22 cellular contexts compared by ENCODE assay signal in the genomic region with DNA sequence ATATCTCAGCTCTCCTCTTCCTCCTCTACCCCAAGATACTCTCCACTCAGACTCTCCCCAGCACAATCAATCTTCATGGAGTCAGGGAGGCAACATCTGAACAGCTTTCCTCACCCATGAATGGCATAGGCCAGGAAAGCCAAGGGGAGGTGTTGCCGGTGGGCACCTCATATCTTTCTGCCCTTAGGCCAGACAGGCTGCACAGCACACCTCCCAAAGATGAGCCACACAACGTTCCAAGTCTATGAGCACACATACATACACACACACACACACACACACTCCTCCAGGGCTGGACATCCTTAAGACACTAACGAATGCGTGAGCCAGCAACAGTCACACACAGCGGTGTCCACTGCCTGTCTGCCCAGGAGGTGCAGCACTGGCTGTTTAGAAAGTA. TPM values are rescaled to one million over a fixed set of nuclear protein-coding genes. Genes with fewer than 3 reads are reported as not detected.
"Had no signal": no experiment of that assay in that cellular context is flagged by ENCODE, and none has a peak within 500 bp of the region (broad histone marks: within the 10 kb centered on the region; RNA-seq: fewer than 3 reads in every experiment).

No MANE protein-coding gene starts in this region.

- H3K9me3 Mint-ChIP-seq: dendritic cell treated with granulocyte-macrophage colony-stimulating factor and Interleukin-4, amounts not matched to agents 40 ng/mL and 50 ng/mL, for 4 days; endodermal cell; nephron; stimulated activated naive B cell treated with anti-CD40 and anti-IgM and Interleukin-4, amounts not matched to agents 10 μg/mL and 1 μg/mL and 100 μg/mL, for 72 hours; stimulated activated naive CD8-positive, alpha-beta T cell treated with anti-CD3 and anti-CD28 coated beads, Interleukin-15, amount 100 ng/mL, for 72 hours had no signal

- H3K27me3 ChIP-seq: hepatocyte, right lobe of liver, spleen, uterus had no signal

- FAIRE-seq: endothelial cell of umbilical vein had no signal

- H3K4me1 ChIP-seq: right lobe of liver, spleen, uterus had no signal

- H3K4me3 ChIP-seq: hepatocyte, psoas muscle, right lobe of liver, spleen, uterus had no signal

- H3K4me1 Mint-ChIP-seq: naive B cell; nephron; stimulated activated naive B cell treated with anti-CD40 and anti-IgM and Interleukin-4, amounts not matched to agents 10 μg/mL and 1 μg/mL and 100 μg/mL, for 72 hours; stimulated activated naive CD8-positive, alpha-beta T cell treated with anti-CD3 and anti-CD28 coated beads, Interleukin-15, amount 100 ng/mL, for 72 hours had no signal

- H3K27ac ChIP-seq: hepatocyte, psoas muscle, right lobe of liver, spleen, uterus had no signal

- H3K9me3 ChIP-seq: psoas muscle, right lobe of liver, spleen, uterus had no signal

- H3K36me3 ChIP-seq: right lobe of liver, spleen, uterus had no signal

- DNase-seq: effector CD4-positive, alpha-beta T cell; endodermal cell; erythroblast; foreskin melanocyte; mesendoderm; naive B cell; psoas muscle; retina; right lobe of liver; spleen; stimulated activated CD4-positive, alpha-beta T cell treated with anti-CD3 and anti-CD28 coated beads, Interleukin-15, amount 100 ng/mL, for 24 hours; stimulated activated CD4-positive, alpha-beta T cell treated with anti-CD3 and anti-CD28 coated beads, Interleukin-1b, Interleukin-23, amount 100 ng/mL, for 48 hours; stimulated activated CD4-positive, alpha-beta T cell treated with anti-CD3 and anti-CD28 coated beads, Interleukin-4, amount 100 ng/mL, for 4 hours; stimulated activated naive B cell treated with anti-CD40 and anti-IgM and Interleukin-4, amounts not matched to agents 10 μg/mL and 1 μg/mL and 100 μg/mL, for 72 hours; stimulated activated naive CD8-positive, alpha-beta T cell treated with anti-CD3 and anti-CD28 coated beads, Interleukin-15, amount 100 ng/mL, for 72 hours; trophoblast cell; uterus had no signal

- H3K4me3 Mint-ChIP-seq: dendritic cell treated with granulocyte-macrophage colony-stimulating factor and Interleukin-4, amounts not matched to agents 40 ng/mL and 50 ng/mL, for 4 days; endodermal cell; naive B cell; nephron; stimulated activated naive B cell treated with anti-CD40 and anti-IgM and Interleukin-4, amounts not matched to agents 10 μg/mL and 1 μg/mL and 100 μg/mL, for 72 hours; stimulated activated naive CD8-positive, alpha-beta T cell treated with anti-CD3 and anti-CD28 coated beads, Interleukin-15, amount 100 ng/mL, for 72 hours had no signal

- H2AFZ ChIP-seq: hepatocyte had no signal

- H3K27me3 Mint-ChIP-seq: dendritic cell treated with granulocyte-macrophage colony-stimulating factor and Interleukin-4, amounts not matched to agents 40 ng/mL and 50 ng/mL, for 4 days had no signal

- H3K27ac Mint-ChIP-seq: dendritic cell treated with granulocyte-macrophage colony-stimulating factor and Interleukin-4, amounts not matched to agents 40 ng/mL and 50 ng/mL, for 4 days; endodermal cell; naive B cell; nephron; stimulated activated naive B cell treated with anti-CD40 and anti-IgM and Interleukin-4, amounts not matched to agents 10 μg/mL and 1 μg/mL and 100 μg/mL, for 72 hours; stimulated activated naive CD8-positive, alpha-beta T cell treated with anti-CD3 and anti-CD28 coated beads, Interleukin-15, amount 100 ng/mL, for 72 hours had no signal

- H3K36me3 Mint-ChIP-seq: naive B cell; stimulated activated naive B cell treated with anti-CD40 and anti-IgM and Interleukin-4, amounts not matched to agents 10 μg/mL and 1 μg/mL and 100 μg/mL, for 72 hours had no signal

- H3K4me2 ChIP-seq: hepatocyte had no signal

- ATAC-seq: psoas muscle; right lobe of liver; stimulated activated naive B cell treated with anti-CD40 and anti-IgM and Interleukin-4, amounts not matched to agents 10 μg/mL and 1 μg/mL and 100 μg/mL, for 72 hours had no signal

RNA-seq across cellular contexts. Expression of a gene that starts 17.7 kb away (rescaled TPM):
- total RNA-seq: lung microvascular endothelial cell had no signal
- polyA plus RNA-seq: endothelial cell of umbilical vein had no signal
